Comparison of ENCODE assay signal across 14 cellular contexts in the genomic region with DNA sequence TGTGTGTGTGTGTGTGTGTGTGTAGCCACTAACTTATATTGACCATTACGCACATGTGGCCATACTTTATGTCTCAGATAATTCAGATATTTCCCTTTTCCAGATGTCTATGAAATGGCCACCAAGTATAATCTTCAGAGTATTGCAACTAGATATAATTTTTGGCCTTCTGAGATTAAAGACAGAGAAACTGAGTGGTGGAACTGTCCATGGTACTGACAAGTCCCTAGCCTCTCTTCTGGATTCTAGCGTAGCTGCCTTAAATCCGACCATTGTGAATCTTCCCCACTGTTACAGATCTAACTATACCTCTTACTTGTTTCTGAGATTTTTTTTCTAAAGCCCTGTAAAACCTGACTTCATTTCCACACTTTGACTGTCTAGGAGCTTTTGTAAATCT.
A peak's percentile ranks its signal among the peaks of the same experiment; 100 is the strongest.
DNase-seq lines count a peak whose midpoint lies in the region; ATAC-seq and TF ChIP-seq lines count a peak whose summit lies in the region.
"Had no signal": no experiment of that assay in that cellular context is flagged by ENCODE, and none has a peak within 500 bp of the region (broad histone marks: within the 10 kb centered on the region; RNA-seq: fewer than 3 reads in every experiment).

No MANE protein-coding gene starts in this region.

- H3K27me3 Mint-ChIP-seq in neural progenitor cell (ENCODE audit: insufficient read depth, low read depth) = no peaks in the 10 kb centered on the region
- H3K27me3 Mint-ChIP-seq: activated naive CD8-positive, alpha-beta T cell treated with anti-CD3 and anti-CD28 coated beads, Interleukin-2, amount 10 ng/mL, durations not matched to agents 7 days and 5 days had no signal

- H3K9ac ChIP-seq in neural progenitor cell = no peak overlapping the region

- H2AFZ ChIP-seq in neural progenitor cell (replicated peaks) = no peak overlapping the region

- H4K20me1 ChIP-seq in neural progenitor cell (ENCODE audit: low read depth) = no peaks in the 10 kb centered on the region

- TF ChIP-seq CTCF in neural progenitor cell (IDR thresholded peaks at IDR 0.05) (no peak), WERI-Rb-1 (IDR thresholded peaks at IDR 0.05; ENCODE audit: low read depth, low read length) (no peak)

- H3K4me3 Mint-ChIP-seq in neural progenitor cell = no peak overlapping the region
- H3K4me3 Mint-ChIP-seq: activated naive CD8-positive, alpha-beta T cell treated with anti-CD3 and anti-CD28 coated beads, Interleukin-2, amount 10 ng/mL, durations not matched to agents 7 days and 5 days had no signal

- no peaks in the 10 kb centered on the region for H3K4me1 ChIP-seq in neural progenitor cell
- H3K4me1 ChIP-seq: esophagus squamous epithelium had no signal

- ATAC-seq in GM21390 (IDR thresholded peaks at IDR 0.05; ENCODE audit: unreplicated experiment) (no peak), HG02759 (IDR thresholded peaks at IDR 0.05; ENCODE audit: unreplicated experiment) (no peak)

- H3K4me3 ChIP-seq in neural progenitor cell (no peak overlapping the region), WERI-Rb-1 (ENCODE audit: low read depth, low read length) (no peak overlapping the region)
- H3K4me3 ChIP-seq: esophagus squamous epithelium had no signal

- no peaks in the 10 kb centered on the region for H3K4me1 Mint-ChIP-seq in neural progenitor cell
- H3K4me1 Mint-ChIP-seq: activated naive CD8-positive, alpha-beta T cell treated with anti-CD3 and anti-CD28 coated beads, Interleukin-2, amount 10 ng/mL, durations not matched to agents 7 days and 5 days had no signal

- no peaks in the 10 kb centered on the region for H3K9me3 ChIP-seq in neural progenitor cell (ENCODE audit: low read depth)
- no peaks in the 10 kb centered on the region for H3K9me3 ChIP-seq in WERI-Rb-1 (ENCODE audit: severe bottlenecking)
- H3K9me3 ChIP-seq: esophagus squamous epithelium had no signal

- no peaks in the 10 kb centered on the region for H3K79me2 ChIP-seq in neural progenitor cell (ENCODE audit: low read depth)

- no peak overlapping the region for H3K27ac Mint-ChIP-seq in neural progenitor cell
- H3K27ac Mint-ChIP-seq: activated naive CD8-positive, alpha-beta T cell treated with anti-CD3 and anti-CD28 coated beads, Interleukin-2, amount 10 ng/mL, durations not matched to agents 7 days and 5 days had no signal

- DNase-seq in SIG-M5 treated with dmso at 0.1 percent for 504 hours (lab: John Stamatoyannopoulos, UW; ENCODE audit: unreplicated experiment) (peak; percentile 31), SIG-M5 (lab: John Stamatoyannopoulos, UW) (no peak), RPMI7951 (ENCODE audit: low read depth) (peak; percentile 46), fibroblast of gingiva (ENCODE audit: low read depth) (peak; percentile 6), neural progenitor cell (ENCODE audit: low spot score) (peak; percentile 66), WERI-Rb-1 (no peak)
- DNase-seq: activated CD4-positive, alpha-beta T cell treated with anti-CD3 and anti-CD28 coated beads, Interleukin-2, amount 50 U/mL, for 1 hour; activated naive CD8-positive, alpha-beta T cell treated with anti-CD3 and anti-CD28 coated beads, Interleukin-2, amount 10 ng/mL, durations not matched to agents 7 days and 5 days; esophagus squamous epithelium; NCI-H1092; stimulated activated CD4-positive, alpha-beta T cell treated with anti-CD3 and anti-CD28 coated beads, Interleukin-12 subunit alpha, Interleukin-12 subunit beta, amount 100 ng/mL, for 4 hours; stimulated activated naive CD4-positive, alpha-beta T cell had no signal

- no peaks in the 10 kb centered on the region for H3F3A ChIP-seq in neural progenitor cell (ENCODE audit: low read depth)

- no peaks in the 10 kb centered on the region for H3K36me3 ChIP-seq in neural progenitor cell
- H3K36me3 ChIP-seq in WERI-Rb-1 = no peaks in the 10 kb centered on the region
- H3K36me3 ChIP-seq: esophagus squamous epithelium had no signal

- no peak overlapping the region for H3K4me2 ChIP-seq in neural progenitor cell

- H3K9me3 Mint-ChIP-seq in neural progenitor cell = no peaks in the 10 kb centered on the region
- H3K9me3 Mint-ChIP-seq: activated naive CD8-positive, alpha-beta T cell treated with anti-CD3 and anti-CD28 coated beads, Interleukin-2, amount 10 ng/mL, durations not matched to agents 7 days and 5 days had no signal

- H3K27me3 ChIP-seq in neural progenitor cell (no peaks in the 10 kb centered on the region), WERI-Rb-1 (ENCODE audit: insufficient read depth, low read depth, severe bottlenecking) (no peaks in the 10 kb centered on the region)

- H3K27ac ChIP-seq in neural progenitor cell (no peak overlapping the region), WERI-Rb-1 (no peak overlapping the region)
- H3K27ac ChIP-seq: esophagus squamous epithelium had no signal

- no peaks in the 10 kb centered on the region for H3K36me3 Mint-ChIP-seq in neural progenitor cell
- H3K36me3 Mint-ChIP-seq: activated naive CD8-positive, alpha-beta T cell treated with anti-CD3 and anti-CD28 coated beads, Interleukin-2, amount 10 ng/mL, durations not matched to agents 7 days and 5 days had no signal

Comparison
In these comparisons a context has a peak if more than half of its experiments do, and no peak if none do; other contexts are left out.
1. DNase-seq: peak in SIG-M5 treated with dmso at 0.1 percent for 504 hours (single experiment), RPMI7951 (single experiment), fibroblast of gingiva (single experiment) and neural progenitor cell (single experiment); none in SIG-M5 (single experiment) and WERI-Rb-1 (single experiment).